In genomic region chr14:68172664-68173063, GRCh38 we compare ENCODE assay signal across 1 cellular context.
A peak's percentile ranks its signal among the peaks of the same experiment; 100 is the strongest.
TF ChIP-seq lines count a peak whose summit lies in the region.

No MANE protein-coding gene starts in this region.

TF ChIP-seq in HepG2, 621 proteins besides CTCF, POLR2A, EP300 and RAD21 (continued from another document and continues in another):
- TF ChIP-seq, protein P1, sequence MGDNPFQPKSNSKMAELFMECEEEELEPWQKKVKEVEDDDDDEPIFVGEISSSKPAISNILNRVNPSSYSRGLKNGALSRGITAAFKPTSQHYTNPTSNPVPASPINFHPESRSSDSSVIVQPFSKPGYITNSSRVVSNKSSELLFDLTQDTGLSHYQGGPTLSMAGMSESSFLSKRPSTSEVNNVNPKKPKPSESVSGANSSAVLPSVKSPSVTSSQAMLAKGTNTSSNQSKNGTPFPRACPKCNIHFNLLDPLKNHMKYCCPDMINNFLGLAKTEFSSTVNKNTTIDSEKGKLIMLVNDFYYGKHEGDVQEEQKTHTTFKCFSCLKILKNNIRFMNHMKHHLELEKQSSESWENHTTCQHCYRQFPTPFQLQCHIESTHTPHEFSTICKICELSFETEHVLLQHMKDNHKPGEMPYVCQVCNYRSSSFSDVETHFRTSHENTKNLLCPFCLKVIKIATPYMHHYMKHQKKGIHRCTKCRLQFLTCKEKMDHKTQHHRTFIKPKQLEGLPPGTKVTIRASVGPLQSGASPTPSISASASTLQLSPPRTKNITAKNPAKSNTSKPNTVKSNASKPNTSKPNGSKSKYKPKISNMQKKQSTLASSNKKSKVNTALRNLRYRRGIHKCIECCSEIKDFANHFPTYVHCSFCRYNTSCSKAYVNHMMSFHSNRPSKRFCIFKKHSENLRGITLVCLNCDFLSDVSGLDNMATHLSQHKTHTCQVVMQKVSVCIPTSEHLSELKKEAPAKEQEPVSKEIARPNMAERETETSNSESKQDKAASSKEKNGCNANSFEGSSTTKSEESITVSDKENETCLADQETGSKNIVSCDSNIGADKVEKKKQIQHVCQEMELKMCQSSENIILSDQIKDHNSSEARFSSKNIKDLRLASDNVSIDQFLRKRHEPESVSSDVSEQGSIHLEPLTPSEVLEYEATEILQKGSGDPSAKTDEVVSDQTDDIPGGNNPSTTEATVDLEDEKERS (CRISPR knock-in tag; IDR thresholded peaks at IDR 0.05): no peak
- TF ChIP-seq ZNF18 (CRISPR knock-in tag; IDR thresholded peaks at IDR 0.05; ENCODE audit: insufficient replicate concordance) (peak; percentile 46), ADNP (CRISPR knock-in tag; IDR thresholded peaks at IDR 0.05) (no peak), ESRRA (CRISPR knock-in tag; IDR thresholded peaks at IDR 0.05; ENCODE audit: low read depth) (no peak), MED1 (CRISPR knock-in tag; IDR thresholded peaks at IDR 0.05) (peak; percentile 32; the same call in 1 of the 2 replicates), MTA1 (CRISPR knock-in tag; IDR thresholded peaks at IDR 0.05; ENCODE audit: borderline replicate concordance) (no peak), ZNF230 (CRISPR knock-in tag; IDR thresholded peaks at IDR 0.05) (no peak), ZNF552 (CRISPR knock-in tag; IDR thresholded peaks at IDR 0.05; ENCODE audit: borderline replicate concordance) (no peak), DPF2 (CRISPR knock-in tag; IDR thresholded peaks at IDR 0.05; ENCODE audit: borderline replicate concordance, low read depth) (peak; percentile 66; the same call in 1 of the 2 replicates), MTA3 (CRISPR knock-in tag; IDR thresholded peaks at IDR 0.05) (no peak), STAT6 (CRISPR knock-in tag; IDR thresholded peaks at IDR 0.05; ENCODE audit: borderline replicate concordance) (peak; percentile 57; the same call in 1 of the 2 replicates), GABPA (IDR thresholded peaks at IDR 0.05; ENCODE audit: low read depth, low read length) (no peak), GABPA (CRISPR knock-in tag; IDR thresholded peaks at IDR 0.05; ENCODE audit: low read depth) (0 out of 2 replicates have a peak, but pooled peaks have one; percentile 16), ATF5 (CRISPR knock-in tag; IDR thresholded peaks at IDR 0.05; ENCODE audit: low read depth) (no peak), ZEB1 (IDR thresholded peaks at IDR 0.05; ENCODE audit: insufficient replicate concordance, low read depth) (no peak), ARNTL (CRISPR knock-in tag; IDR thresholded peaks at IDR 0.05) (no peak), CHD4 (IDR thresholded peaks at IDR 0.05; ENCODE audit: borderline replicate concordance, low read length) (0 out of 2 replicates have a peak, but pooled peaks have one; percentile 6), KDM6A (CRISPR knock-in tag; IDR thresholded peaks at IDR 0.05; ENCODE audit: low read depth) (peak; percentile 49; the same call in 1 of the 2 replicates), ZNF777 (CRISPR knock-in tag; IDR thresholded peaks at IDR 0.05) (no peak), ELF1 (CRISPR knock-in tag; IDR thresholded peaks at IDR 0.05) (peak; percentile 57; the same call in 1 of the 2 replicates), ZBED4 (CRISPR knock-in tag; IDR thresholded peaks at IDR 0.05; ENCODE audit: borderline replicate concordance) (no peak), PHF21A (CRISPR knock-in tag; IDR thresholded peaks at IDR 0.05) (peak; percentile 15; the same call in 1 of the 2 replicates), ZNF644 (CRISPR knock-in tag; IDR thresholded peaks at IDR 0.05; ENCODE audit: low read depth) (0 out of 2 replicates have a peak, but pooled peaks have one; percentile 50), HNF1B (CRISPR knock-in tag; IDR thresholded peaks at IDR 0.05) (peak; percentile 65; the same call in 1 of the 2 replicates), KDM4B (CRISPR knock-in tag; IDR thresholded peaks at IDR 0.05) (no peak), WIZ (CRISPR knock-in tag; IDR thresholded peaks at IDR 0.05) (no peak)
- TF ChIP-seq, protein P2, sequence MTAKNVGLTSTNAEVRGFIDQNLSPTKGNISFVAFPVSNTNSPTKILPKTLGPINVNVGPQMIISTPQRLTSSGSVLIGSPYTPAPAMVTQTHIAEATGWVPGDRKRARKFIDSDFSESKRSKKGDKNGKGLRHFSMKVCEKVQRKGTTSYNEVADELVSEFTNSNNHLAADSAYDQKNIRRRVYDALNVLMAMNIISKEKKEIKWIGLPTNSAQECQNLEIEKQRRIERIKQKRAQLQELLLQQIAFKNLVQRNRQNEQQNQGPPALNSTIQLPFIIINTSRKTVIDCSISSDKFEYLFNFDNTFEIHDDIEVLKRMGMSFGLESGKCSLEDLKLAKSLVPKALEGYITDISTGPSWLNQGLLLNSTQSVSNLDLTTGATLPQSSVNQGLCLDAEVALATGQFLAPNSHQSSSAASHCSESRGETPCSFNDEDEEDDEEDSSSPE (CRISPR knock-in tag; IDR thresholded peaks at IDR 0.05): no peak
- TF ChIP-seq, protein P3, sequence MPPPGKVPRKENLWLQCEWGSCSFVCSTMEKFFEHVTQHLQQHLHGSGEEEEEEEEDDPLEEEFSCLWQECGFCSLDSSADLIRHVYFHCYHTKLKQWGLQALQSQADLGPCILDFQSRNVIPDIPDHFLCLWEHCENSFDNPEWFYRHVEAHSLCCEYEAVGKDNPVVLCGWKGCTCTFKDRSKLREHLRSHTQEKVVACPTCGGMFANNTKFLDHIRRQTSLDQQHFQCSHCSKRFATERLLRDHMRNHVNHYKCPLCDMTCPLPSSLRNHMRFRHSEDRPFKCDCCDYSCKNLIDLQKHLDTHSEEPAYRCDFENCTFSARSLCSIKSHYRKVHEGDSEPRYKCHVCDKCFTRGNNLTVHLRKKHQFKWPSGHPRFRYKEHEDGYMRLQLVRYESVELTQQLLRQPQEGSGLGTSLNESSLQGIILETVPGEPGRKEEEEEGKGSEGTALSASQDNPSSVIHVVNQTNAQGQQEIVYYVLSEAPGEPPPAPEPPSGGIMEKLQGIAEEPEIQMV (CRISPR knock-in tag; IDR thresholded peaks at IDR 0.05; ENCODE audit: low read depth): no peak
- TF ChIP-seq, protein P4, sequence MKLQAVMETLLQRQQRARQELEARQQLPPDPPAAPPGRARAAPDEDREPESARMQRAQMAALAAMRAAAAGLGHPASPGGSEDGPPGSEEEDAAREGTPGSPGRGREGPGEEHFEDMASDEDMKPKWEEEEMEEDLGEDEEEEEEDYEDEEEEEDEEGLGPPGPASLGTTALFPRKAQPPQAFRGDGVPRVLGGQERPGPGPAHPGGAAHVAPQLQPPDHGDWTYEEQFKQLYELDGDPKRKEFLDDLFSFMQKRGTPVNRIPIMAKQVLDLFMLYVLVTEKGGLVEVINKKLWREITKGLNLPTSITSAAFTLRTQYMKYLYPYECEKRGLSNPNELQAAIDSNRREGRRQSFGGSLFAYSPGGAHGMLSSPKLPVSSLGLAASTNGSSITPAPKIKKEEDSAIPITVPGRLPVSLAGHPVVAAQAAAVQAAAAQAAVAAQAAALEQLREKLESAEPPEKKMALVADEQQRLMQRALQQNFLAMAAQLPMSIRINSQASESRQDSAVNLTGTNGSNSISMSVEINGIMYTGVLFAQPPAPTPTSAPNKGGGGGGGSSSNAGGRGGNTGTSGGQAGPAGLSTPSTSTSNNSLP (IDR thresholded peaks at IDR 0.05; ENCODE audit: low read depth, low read length): peak; percentile 84
- TF ChIP-seq, protein P5, sequence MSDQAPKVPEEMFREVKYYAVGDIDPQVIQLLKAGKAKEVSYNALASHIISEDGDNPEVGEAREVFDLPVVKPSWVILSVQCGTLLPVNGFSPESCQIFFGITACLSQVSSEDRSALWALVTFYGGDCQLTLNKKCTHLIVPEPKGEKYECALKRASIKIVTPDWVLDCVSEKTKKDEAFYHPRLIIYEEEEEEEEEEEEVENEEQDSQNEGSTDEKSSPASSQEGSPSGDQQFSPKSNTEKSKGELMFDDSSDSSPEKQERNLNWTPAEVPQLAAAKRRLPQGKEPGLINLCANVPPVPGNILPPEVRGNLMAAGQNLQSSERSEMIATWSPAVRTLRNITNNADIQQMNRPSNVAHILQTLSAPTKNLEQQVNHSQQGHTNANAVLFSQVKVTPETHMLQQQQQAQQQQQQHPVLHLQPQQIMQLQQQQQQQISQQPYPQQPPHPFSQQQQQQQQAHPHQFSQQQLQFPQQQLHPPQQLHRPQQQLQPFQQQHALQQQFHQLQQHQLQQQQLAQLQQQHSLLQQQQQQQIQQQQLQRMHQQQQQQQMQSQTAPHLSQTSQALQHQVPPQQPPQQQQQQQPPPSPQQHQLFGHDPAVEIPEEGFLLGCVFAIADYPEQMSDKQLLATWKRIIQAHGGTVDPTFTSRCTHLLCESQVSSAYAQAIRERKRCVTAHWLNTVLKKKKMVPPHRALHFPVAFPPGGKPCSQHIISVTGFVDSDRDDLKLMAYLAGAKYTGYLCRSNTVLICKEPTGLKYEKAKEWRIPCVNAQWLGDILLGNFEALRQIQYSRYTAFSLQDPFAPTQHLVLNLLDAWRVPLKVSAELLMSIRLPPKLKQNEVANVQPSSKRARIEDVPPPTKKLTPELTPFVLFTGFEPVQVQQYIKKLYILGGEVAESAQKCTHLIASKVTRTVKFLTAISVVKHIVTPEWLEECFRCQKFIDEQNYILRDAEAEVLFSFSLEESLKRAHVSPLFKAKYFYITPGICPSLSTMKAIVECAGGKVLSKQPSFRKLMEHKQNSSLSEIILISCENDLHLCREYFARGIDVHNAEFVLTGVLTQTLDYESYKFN (CRISPR knock-in tag; conservative IDR thresholded peaks at IDR 0.05): peak; percentile 84
- TF ChIP-seq, protein P6, sequence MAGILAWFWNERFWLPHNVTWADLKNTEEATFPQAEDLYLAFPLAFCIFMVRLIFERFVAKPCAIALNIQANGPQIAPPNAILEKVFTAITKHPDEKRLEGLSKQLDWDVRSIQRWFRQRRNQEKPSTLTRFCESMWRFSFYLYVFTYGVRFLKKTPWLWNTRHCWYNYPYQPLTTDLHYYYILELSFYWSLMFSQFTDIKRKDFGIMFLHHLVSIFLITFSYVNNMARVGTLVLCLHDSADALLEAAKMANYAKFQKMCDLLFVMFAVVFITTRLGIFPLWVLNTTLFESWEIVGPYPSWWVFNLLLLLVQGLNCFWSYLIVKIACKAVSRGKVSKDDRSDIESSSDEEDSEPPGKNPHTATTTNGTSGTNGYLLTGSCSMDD (CRISPR knock-in tag; IDR thresholded peaks at IDR 0.05): no peak
